In genomic region chr3:186909078-186909853, GRCh38 we compare ENCODE assay signal across 9 cellular contexts. TPM values are rescaled to one million over a fixed set of nuclear protein-coding genes. Genes with fewer than 3 reads are reported as not detected.
DNase-seq lines count a peak whose midpoint lies in the region; ATAC-seq lines count a peak whose summit lies in the region.
"Had no signal": no experiment of that assay in that cellular context is flagged by ENCODE, and none has a peak within 500 bp of the region (broad histone marks: within the 10 kb centered on the region; RNA-seq: fewer than 3 reads in every experiment).

No MANE protein-coding gene starts in this region.

- peaks cover 4 to 30% (median 25%) of the 10 kb centered on the region in 3 donors for H3K9me3 Mint-ChIP-seq in IgD-negative memory B cell

- H3K4me1 Mint-ChIP-seq in IgD-negative memory B cell: peaks cover 20 to 30% (median 22%) of the 10 kb centered on the region in 3 donors

- peak overlapping the region; percentile 33 to 91 (median 74) for H3K4me3 Mint-ChIP-seq in IgD-negative memory B cell

- DNase-seq in activated CD4-positive, CD25-positive, alpha-beta regulatory T cell treated with anti-CD3 and anti-CD28 coated beads, Interleukin-2, amount 50 U/mL, for 16 hours (ENCODE audit: low read depth, low spot score): peak; percentile 52
- peak; percentile 86 for DNase-seq in central memory CD4-positive, alpha-beta T cell
- peak; percentile 51 for DNase-seq in stimulated activated CD8-positive, alpha-beta memory T cell treated with anti-CD3 and anti-CD28 coated beads, Interleukin-12 subunit alpha, Interleukin-12 subunit beta, amount 100 ng/mL, for 4 hours (ENCODE audit: low read depth)
- DNase-seq in germinal center (ENCODE audit: low spot score) (no peak), DMS 273 (lab: John Stamatoyannopoulos, UW; ENCODE audit: unreplicated experiment) (no peak)
- DNase-seq: NCI-H1092 treated with DMSO at 0.1 percent for 48 hours had no signal

- H3K27ac Mint-ChIP-seq in IgD-negative memory B cell: peak overlapping the region; percentile 81 to 92 (median 88)

- H3K27me3 Mint-ChIP-seq in IgD-negative memory B cell: no peaks in the 10 kb centered on the region

- H3K36me3 Mint-ChIP-seq in IgD-negative memory B cell: peaks cover 5% of the 10 kb centered on the region

- ATAC-seq in GM21619 (IDR thresholded peaks at IDR 0.05; ENCODE audit: unreplicated experiment): no peak
- ATAC-seq in HG03108 (IDR thresholded peaks at IDR 0.05; ENCODE audit: unreplicated experiment): no peak

RNA-seq across cellular contexts. Expression of gene ST6GAL1, which starts 21.1 kb away (rescaled TPM):
- 257 TPM for polyA plus RNA-seq in IgD-negative memory B cell

Comparison
In these comparisons a context has a peak if more than half of its experiments do, and no peak if none do; other contexts are left out.
1. DNase-seq: peak in activated CD4-positive, CD25-positive, alpha-beta regulatory T cell treated with anti-CD3 and anti-CD28 coated beads, Interleukin-2, amount 50 U/mL, for 16 hours (single experiment), central memory CD4-positive, alpha-beta T cell (single experiment) and stimulated activated CD8-positive, alpha-beta memory T cell treated with anti-CD3 and anti-CD28 coated beads, Interleukin-12 subunit alpha, Interleukin-12 subunit beta, amount 100 ng/mL, for 4 hours (single experiment); none in germinal center (single experiment) and DMS 273 (single experiment).